Comparison of ENCODE assay signal across 8 cellular contexts in genomic region chr11:107564877-107565218, GRCh38. TPM values are rescaled to one million over a fixed set of nuclear protein-coding genes. Genes with fewer than 3 reads are reported as not detected.
DNase-seq lines count a peak whose midpoint lies in the region; ATAC-seq and TF ChIP-seq lines count a peak whose summit lies in the region.

No MANE protein-coding gene starts in this region.

- TF ChIP-seq CTCF in C4-2B (conservative IDR thresholded peaks at IDR 0.05) (no peak), neural progenitor cell (IDR thresholded peaks at IDR 0.05) (no peak)

- H3K9me3 ChIP-seq in endocrine pancreas (ENCODE audit: control insufficient read depth, low read length) = no peaks in the 10 kb centered on the region
- no peaks in the 10 kb centered on the region for H3K9me3 ChIP-seq in neural progenitor cell (ENCODE audit: low read depth)

- peak overlapping the region; percentile 80 for H3K27ac Mint-ChIP-seq in neural progenitor cell

- H3K27me3 ChIP-seq in endocrine pancreas (ENCODE audit: control insufficient read depth, insufficient read depth, low read length) = no peaks in the 10 kb centered on the region
- no peaks in the 10 kb centered on the region for H3K27me3 ChIP-seq in neural progenitor cell

- H3K4me3 ChIP-seq in endocrine pancreas (ENCODE audit: control insufficient read depth, insufficient read depth, low read length) (peak overlapping the region; percentile 80), neural progenitor cell (peak overlapping the region; percentile 86)

- H3F3A ChIP-seq in neural progenitor cell (ENCODE audit: low read depth) = no peaks in the 10 kb centered on the region

- H3K4me1 ChIP-seq in endocrine pancreas (ENCODE audit: control insufficient read depth, insufficient read depth, low read length) = no peaks in the 10 kb centered on the region
- no peaks in the 10 kb centered on the region for H3K4me1 ChIP-seq in neural progenitor cell

- no peaks in the 10 kb centered on the region for H4K20me1 ChIP-seq in neural progenitor cell (ENCODE audit: low read depth)

- no peaks in the 10 kb centered on the region for H3K27me3 Mint-ChIP-seq in neural progenitor cell (ENCODE audit: insufficient read depth, low read depth)

- H3K4me2 ChIP-seq in neural progenitor cell = peak overlapping the region; percentile 93

- H3K36me3 ChIP-seq in endocrine pancreas (ENCODE audit: control insufficient read depth, insufficient read depth, low read length) (no peaks in the 10 kb centered on the region), neural progenitor cell (no peaks in the 10 kb centered on the region)

- peaks cover 30% of the 10 kb centered on the region for H3K79me2 ChIP-seq in neural progenitor cell (ENCODE audit: low read depth)

- DNase-seq in NCI-H1105 (lab: John Stamatoyannopoulos, UW) (peak; percentile 4), neural progenitor cell (ENCODE audit: low spot score) (no peak), NCI-H524 treated with DMSO at 0.1 percent for 48 hours (lab: John Stamatoyannopoulos, UW) (no peak), dermis blood vessel endothelial cell (no peak), T-helper 9 cell (no peak)

- H3K27ac ChIP-seq in C4-2B = peak overlapping the region; percentile 75
- no peak overlapping the region for H3K27ac ChIP-seq in neural progenitor cell

- peak overlapping the region; percentile 98 for H3K4me3 Mint-ChIP-seq in neural progenitor cell

- ATAC-seq in GM21423 (IDR thresholded peaks at IDR 0.05; ENCODE audit: unreplicated experiment) = peak; percentile 9

- peak overlapping the region; percentile 86 for H3K9ac ChIP-seq in endocrine pancreas (ENCODE audit: control insufficient read depth, insufficient read depth, low read length)
- H3K9ac ChIP-seq in neural progenitor cell = peak overlapping the region; percentile 67

- no peaks in the 10 kb centered on the region for H3K9me3 Mint-ChIP-seq in neural progenitor cell

- H3K36me3 Mint-ChIP-seq in neural progenitor cell = no peaks in the 10 kb centered on the region

- peak overlapping the region; percentile 99 for H2AFZ ChIP-seq in neural progenitor cell (replicated peaks)

- peaks cover 19% of the 10 kb centered on the region for H3K4me1 Mint-ChIP-seq in neural progenitor cell

RNA-seq across cellular contexts. Expression of gene ALKBH8, which starts 0.7 kb away (rescaled TPM):
- total RNA-seq in neural progenitor cell (ENCODE audit: low replicate concordance) (7.0 and 11.8 TPM in 2 replicates), dermis blood vessel endothelial cell (6.8 and 10.9 TPM in 2 replicates)

RNA-seq across cellular contexts. Expression of gene ELMOD1, which starts 26.1 kb away (rescaled TPM):
- 0.19 TPM in 1 of 2 replicates, not detected in the other for total RNA-seq in neural progenitor cell (ENCODE audit: low replicate concordance)
- total RNA-seq in dermis blood vessel endothelial cell = 0.17 and 2.1 TPM in 2 replicates
